ENCODE assay signal across 13 cellular contexts in genomic region chr1:24009406-24009805, GRCh38. TPM values are rescaled to one million over a fixed set of nuclear protein-coding genes. Genes with fewer than 3 reads are reported as not detected.
A peak's percentile ranks its signal among the peaks of the same experiment; 100 is the strongest.
DNase-seq lines count a peak whose midpoint lies in the region; ATAC-seq, FAIRE-seq and TF ChIP-seq lines count a peak whose summit lies in the region.
"Had no signal": no experiment of that assay in that cellular context is flagged by ENCODE, and none has a peak within 500 bp of the region (broad histone marks: within the 10 kb centered on the region; RNA-seq: fewer than 3 reads in every experiment).

No MANE protein-coding gene starts in this region.

- no peaks in the 10 kb centered on the region for H3K79me2 ChIP-seq in endothelial cell of umbilical vein (ENCODE audit: control insufficient read depth, insufficient read depth, low read length)
- no peaks in the 10 kb centered on the region for H3K79me2 ChIP-seq in osteoblast (ENCODE audit: insufficient read depth, low read length)

- peaks cover 5 to 44% (median 7%) of the 10 kb centered on the region in 5 donors for H3K27me3 Mint-ChIP-seq in naive thymus-derived CD4-positive, alpha-beta T cell
- H3K27me3 Mint-ChIP-seq in T-cell: peaks cover 5 to 17% of the 10 kb centered on the region in 2 donors

- H3K9me3 ChIP-seq in endothelial cell of umbilical vein (replicated peaks; ENCODE audit: control insufficient read depth, insufficient read depth, low read length) (no peaks in the 10 kb centered on the region), osteoblast (ENCODE audit: low read depth, low read length) (no peaks in the 10 kb centered on the region)
- H3K9me3 ChIP-seq in naive thymus-derived CD4-positive, alpha-beta T cell (ENCODE audit: control insufficient read depth in 2 of 3, low read length in 3 of 3): no peaks in the 10 kb centered on the region
- H3K9me3 ChIP-seq: gastrocnemius medialis had no signal

- H3K9me1 ChIP-seq in endothelial cell of umbilical vein (replicated peaks; ENCODE audit: control insufficient read depth, extremely low read depth, insufficient read depth, low read length): no peaks in the 10 kb centered on the region

- CTCF ChIA-PET in endothelial cell of umbilical vein (lab: Charles Lee) (interaction anchor here (0.9 to 4.3 kb wide), 6 partner anchors 9 to 50 kb away, joined by 3 to 33 read pairs (median 6); partner anchors contain the start of genes PNRC2 and SRSF10), T-cell (lab: Charles Lee) (no interaction called here)
- CTCF ChIA-PET in naive thymus-derived CD4-positive, alpha-beta T cell (lab: Charles Lee): no interaction called here

- H3K4me1 ChIP-seq in endothelial cell of umbilical vein (ENCODE audit: control insufficient read depth, extremely low read depth, insufficient read depth, low read length) (peaks cover 26% of the 10 kb centered on the region), osteoblast (ENCODE audit: insufficient read depth, low read length) (peaks cover 22% of the 10 kb centered on the region)
- H3K4me1 ChIP-seq in naive thymus-derived CD4-positive, alpha-beta T cell (ENCODE audit: control insufficient read depth in 2 of 2, insufficient read depth in 2 of 2, low read length in 2 of 2): no peaks in the 10 kb centered on the region
- H3K4me1 ChIP-seq: gastrocnemius medialis had no signal

- peak overlapping the region; percentile 33 for H3K9ac ChIP-seq in endothelial cell of umbilical vein (replicated peaks; ENCODE audit: extremely low read depth, insufficient read depth, low read length)
- H3K9ac ChIP-seq: BLaER1 had no signal

- no peak overlapping the region for H3K4me3 ChIP-seq in endothelial cell of umbilical vein (replicated peaks in 1 of 3; ENCODE audit: insufficient read depth in 1 of 3, low read depth in 1 of 3, low read length in 3 of 3)
- no peak overlapping the region for H3K4me3 ChIP-seq in osteoblast (ENCODE audit: insufficient read depth, low read length)
- H3K4me3 ChIP-seq in naive thymus-derived CD4-positive, alpha-beta T cell (ENCODE audit: low read length): no peak overlapping the region
- H3K4me3 ChIP-seq: BLaER1, gastrocnemius medialis had no signal

- H3K27ac Mint-ChIP-seq in naive thymus-derived CD4-positive, alpha-beta T cell: no peak overlapping the region
- no peak overlapping the region for H3K27ac Mint-ChIP-seq in T-cell

- H4K20me1 ChIP-seq in endothelial cell of umbilical vein (replicated peaks; ENCODE audit: control insufficient read depth, extremely low read depth, insufficient read depth, low read length) (no peaks in the 10 kb centered on the region), osteoblast (ENCODE audit: insufficient read depth, low read length) (no peaks in the 10 kb centered on the region)

- H3K27me3 ChIP-seq in endothelial cell of umbilical vein (ENCODE audit: control insufficient read depth in 2 of 2, insufficient read depth in 2 of 2, low read length in 2 of 2) (no peaks in the 10 kb centered on the region), osteoblast (ENCODE audit: insufficient read depth, low read length) (peaks cover 15% of the 10 kb centered on the region)
- H3K27me3 ChIP-seq in naive thymus-derived CD4-positive, alpha-beta T cell (ENCODE audit: control insufficient read depth in 2 of 2, insufficient read depth in 2 of 2, low read length in 2 of 2): no peaks in the 10 kb centered on the region
- H3K27me3 ChIP-seq: BLaER1, gastrocnemius medialis had no signal

- TF ChIP-seq CTCF in endothelial cell of umbilical vein (IDR thresholded peaks at IDR 0.05; ENCODE audit: extremely low read depth in 1 of 2, insufficient read depth in 1 of 2, low read depth in 1 of 2, low read length in 2 of 2) (no peak), osteoblast (IDR thresholded peaks at IDR 0.05; ENCODE audit: extremely low read depth, low read depth, low read length) (no peak)

- intact Hi-C loops in endothelial cell of umbilical vein (cut with micrococcal nuclease): loop anchor here (1.0 kb wide), 2 partner anchors 9 to 29 kb away; partner anchors contain the start of gene SRSF10
- intact Hi-C loops in naive thymus-derived CD4-positive, alpha-beta T cell (cut with micrococcal nuclease): no loop called here

- H2AFZ ChIP-seq in endothelial cell of umbilical vein (ENCODE audit: low read depth, low read length) (no peak overlapping the region), osteoblast (ENCODE audit: low read length) (no peak overlapping the region)

- POLR2A ChIA-PET in endothelial cell of umbilical vein (lab: Charles Lee): no interaction called here
- POLR2A ChIA-PET in naive thymus-derived CD4-positive, alpha-beta T cell (lab: Charles Lee): no interaction called here
- POLR2A ChIA-PET in T-cell (lab: Charles Lee): no interaction called here

- peak overlapping the region; percentile 60 for H3K4me2 ChIP-seq in endothelial cell of umbilical vein (ENCODE audit: insufficient read depth, low read length)
- no peak overlapping the region for H3K4me2 ChIP-seq in osteoblast (ENCODE audit: insufficient read depth, low read length)
- H3K4me2 ChIP-seq: BLaER1 had no signal

- H3K27ac ChIP-seq in endothelial cell of umbilical vein (ENCODE audit: insufficient read depth, low read depth, low read length): peak overlapping the region; percentile 56
- no peak overlapping the region for H3K27ac ChIP-seq in osteoblast (ENCODE audit: low read depth, low read length)
- no peak overlapping the region for H3K27ac ChIP-seq in naive thymus-derived CD4-positive, alpha-beta T cell (ENCODE audit: low read depth, low read length)
- H3K27ac ChIP-seq: BLaER1, gastrocnemius medialis had no signal

- no peaks in the 10 kb centered on the region for H3K36me3 Mint-ChIP-seq in naive thymus-derived CD4-positive, alpha-beta T cell
- H3K36me3 Mint-ChIP-seq in T-cell: no peaks in the 10 kb centered on the region

- H3K36me3 ChIP-seq in endothelial cell of umbilical vein (ENCODE audit: control insufficient read depth in 2 of 2, extremely low read depth in 1 of 2, insufficient read depth in 2 of 2, low read length in 2 of 2): no peaks in the 10 kb centered on the region
- no peaks in the 10 kb centered on the region for H3K36me3 ChIP-seq in osteoblast (ENCODE audit: insufficient read depth, low read length)
- H3K36me3 ChIP-seq in naive thymus-derived CD4-positive, alpha-beta T cell (ENCODE audit: control insufficient read depth in 2 of 3, insufficient read depth in 3 of 3, low read length in 3 of 3): no peaks in the 10 kb centered on the region
- H3K36me3 ChIP-seq: BLaER1, gastrocnemius medialis had no signal

- H3K4me3 Mint-ChIP-seq in naive thymus-derived CD4-positive, alpha-beta T cell: no peak overlapping the region
- no peak overlapping the region for H3K4me3 Mint-ChIP-seq in T-cell

- BruUV-seq in endothelial cell of umbilical vein (replicated peaks; lab: Mats Ljungman, UMichigan): no TSS peak

- TF ChIP-seq POLR2A in endothelial cell of umbilical vein (IDR thresholded peaks at IDR 0.05; ENCODE audit: low read depth, low read length): peak; percentile 35

- peaks cover 0 to 1% (median 0%) of the 10 kb centered on the region in 7 donors for H3K4me1 Mint-ChIP-seq in naive thymus-derived CD4-positive, alpha-beta T cell
- H3K4me1 Mint-ChIP-seq in T-cell: no peaks in the 10 kb centered on the region

- FAIRE-seq in RCC 7860 (lab: Jason Lieb, UNC) (peak; percentile 84), endothelial cell of umbilical vein (lab: Jason Lieb, UNC) (peak; percentile 97)
- FAIRE-seq: colon had no signal

- ATAC-seq in GM18520 (IDR thresholded peaks at IDR 0.05; ENCODE audit: unreplicated experiment): no peak
- no peak for ATAC-seq in naive thymus-derived CD4-positive, alpha-beta T cell
- no peak for ATAC-seq in T-cell (replicated peaks in 1 of 4)
- ATAC-seq: gastrocnemius medialis had no signal

- peaks cover 0 to 2% (median 0%) of the 10 kb centered on the region in 11 donors for H3K9me3 Mint-ChIP-seq in naive thymus-derived CD4-positive, alpha-beta T cell
- no peaks in the 10 kb centered on the region for H3K9me3 Mint-ChIP-seq in T-cell

- dilution Hi-C loops in endothelial cell of umbilical vein (cut with MboI; ENCODE audit: extremely low pct_ligation_motif_present, low sequenced_read_pairs): no loop called here

- DNase-seq in Daoy (ENCODE audit: low read depth) (peak; percentile 80), RCC 7860 (ENCODE audit: low spot score) (peak; percentile 79), endothelial cell of umbilical vein (ENCODE audit: low read depth, low spot score) (peak; percentile 87), osteoblast (ENCODE audit: insufficient read length, low spot score, missing footprints) (peak; percentile 72), NCI-H1105 treated with DMSO at 0.1 percent for 48 hours (lab: John Stamatoyannopoulos, UW) (no peak), T-cell (no peak)
- no peak for DNase-seq in naive thymus-derived CD4-positive, alpha-beta T cell
- DNase-seq: gastrocnemius medialis, NCI-H526 treated with DMSO at 0.1 percent for 48 hours, retina had no signal

RNA-seq across cellular contexts. Expression of gene SRSF10, which starts 29.3 kb away (rescaled TPM):
- total RNA-seq in Daoy (2014; rRNA removed; shearing (Covaris generic)): 125 and 130 TPM in 2 replicates
- total RNA-seq in endothelial cell of umbilical vein (124 and 125 TPM in 2 replicates), osteoblast (80.7 and 81.1 TPM in 2 replicates), T-cell (100 to 1,000 TPM; 145 to 240 (median 153) TPM)
- 81.2 and 135 TPM in 2 replicates for polyA plus RNA-seq in endothelial cell of umbilical vein
- 79.0 and 87.1 TPM in 2 replicates for polyA plus RNA-seq in endothelial cell of umbilical vein (2011; cell fraction: cytosol; rRNA removed)
- polyA plus RNA-seq in endothelial cell of umbilical vein (2011; cell fraction: nucleus; rRNA removed): 167 and 242 TPM in 2 replicates
- polyA plus RNA-seq in endothelial cell of umbilical vein (2012): 76.3 and 105 TPM in 2 replicates
- polyA minus RNA-seq in endothelial cell of umbilical vein: 124 and 131 TPM in 2 replicates
- polyA minus RNA-seq in endothelial cell of umbilical vein (2011; cell fraction: cytosol; rRNA and poly(A)+ RNA removed): 71.4 TPM
- 204 and 272 TPM in 2 replicates for polyA minus RNA-seq in endothelial cell of umbilical vein (2011; cell fraction: nucleus; rRNA and poly(A)+ RNA removed)
- total RNA-seq in naive thymus-derived CD4-positive, alpha-beta T cell: 100 to 1,000 TPM; 170 to 252 (median 193) TPM
- 100 to 1,000 TPM; 108 to 132 TPM for polyA plus RNA-seq in naive thymus-derived CD4-positive, alpha-beta T cell

RNA-seq across cellular contexts. Expression of gene PNRC2, which starts 49.8 kb away (rescaled TPM):
- total RNA-seq in Daoy (2014; rRNA removed; shearing (Covaris generic)): 178 and 183 TPM in 2 replicates
- 77.8 and 107 TPM in 2 replicates for total RNA-seq in endothelial cell of umbilical vein
- 36.3 and 70.2 TPM in 2 replicates for polyA plus RNA-seq in endothelial cell of umbilical vein
- 75.8 and 85.8 TPM in 2 replicates for polyA plus RNA-seq in endothelial cell of umbilical vein (2011; cell fraction: cytosol; rRNA removed)
- 51.1 and 75.0 TPM in 2 replicates for polyA plus RNA-seq in endothelial cell of umbilical vein (2011; cell fraction: nucleus; rRNA removed)
- polyA plus RNA-seq in endothelial cell of umbilical vein (2012): 50.9 and 76.0 TPM in 2 replicates
- 31.1 and 31.6 TPM in 2 replicates for polyA minus RNA-seq in endothelial cell of umbilical vein
- 41.2 TPM for polyA minus RNA-seq in endothelial cell of umbilical vein (2011; cell fraction: cytosol; rRNA and poly(A)+ RNA removed)
- 28.0 and 39.0 TPM in 2 replicates for polyA minus RNA-seq in endothelial cell of umbilical vein (2011; cell fraction: nucleus; rRNA and poly(A)+ RNA removed)
- total RNA-seq in osteoblast: 66.3 and 74.9 TPM in 2 replicates
- 100 to 1,000 TPM; 139 to 180 (median 161) TPM for total RNA-seq in naive thymus-derived CD4-positive, alpha-beta T cell
- polyA plus RNA-seq in naive thymus-derived CD4-positive, alpha-beta T cell: 100 to 1,000 TPM; 142 to 151 TPM
- total RNA-seq in T-cell: 100 to 1,000 TPM; 135 to 159 (median 139) TPM

Comparison
In these comparisons a context has a peak if more than half of its experiments do, and no peak if none do; other contexts are left out.
1. DNase-seq: peak in Daoy (single experiment), RCC 7860 (single experiment), endothelial cell of umbilical vein (single experiment) and osteoblast (single experiment); none in naive thymus-derived CD4-positive, alpha-beta T cell (0 of 9), NCI-H1105 treated with DMSO at 0.1 percent for 48 hours (single experiment) and T-cell (0 of 34).